In the genomic region with DNA sequence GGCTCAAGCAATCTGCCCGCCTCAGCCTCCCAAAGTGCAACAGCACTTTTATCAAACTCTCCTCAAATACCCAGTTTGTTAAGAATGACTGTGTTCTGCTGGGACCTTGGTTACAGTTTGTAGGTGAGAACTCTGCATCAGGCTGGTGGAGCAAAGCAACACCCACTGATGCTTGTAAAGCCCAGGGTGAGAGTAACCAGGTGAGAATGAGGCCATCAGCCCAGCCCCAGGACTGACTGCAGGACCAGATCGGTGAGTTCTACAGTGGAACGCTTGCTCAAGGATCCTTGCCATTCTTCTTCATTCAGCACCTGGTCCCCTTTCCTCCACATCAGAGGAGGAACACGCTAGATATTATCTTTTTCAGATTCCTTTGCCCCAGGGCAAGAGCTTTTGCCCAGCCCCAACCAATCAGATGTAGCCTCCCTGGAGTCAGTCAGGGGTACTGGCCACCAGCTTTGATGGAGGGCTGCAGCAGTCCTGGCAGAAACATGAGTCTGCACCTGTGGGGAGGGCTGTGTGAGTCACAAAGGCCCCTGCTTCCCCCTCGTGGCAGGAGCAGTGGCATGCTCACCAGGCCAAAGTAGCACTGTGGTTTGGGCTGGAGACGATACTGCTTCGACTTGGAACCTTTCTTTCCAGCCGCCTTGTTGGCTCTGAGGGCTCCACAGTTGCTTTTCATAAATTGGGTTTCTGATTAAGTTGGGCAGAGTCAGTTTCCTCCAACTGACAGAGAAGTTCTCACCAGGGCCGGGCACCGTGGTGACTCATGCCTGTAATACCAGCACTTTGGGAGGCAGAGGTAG, we compare ENCODE assay signal across 8 cellular contexts. TPM values are rescaled to one million over a fixed set of nuclear protein-coding genes. Genes with fewer than 3 reads are reported as not detected.
A peak's percentile ranks its signal among the peaks of the same experiment; 100 is the strongest.
DNase-seq lines count a peak whose midpoint lies in the region; ATAC-seq and TF ChIP-seq lines count a peak whose summit lies in the region.

No MANE protein-coding gene starts in this region.

- peak overlapping the region; percentile 67 for H3K27ac Mint-ChIP-seq in Caco-2 (ENCODE audit: unreplicated experiment)

- 34 to 36% methylated on average over 10 of the region's 10 CpGs for WGBS in GM23248 (ENCODE audit: low coverage in 1 of 2, low lambda C conversion rate in 2 of 2, missing lambda C conversion rate in 2 of 2), 2 experiments

- H3K27me3 ChIP-seq in Caco-2 (replicated peaks; ENCODE audit: control insufficient read depth, insufficient read depth, low read length) (no peaks in the 10 kb centered on the region), GM23248 (replicated peaks; ENCODE audit: insufficient read depth) (no peaks in the 10 kb centered on the region), NT2/D1 (ENCODE audit: insufficient read depth, insufficient read length) (peaks cover 12% of the 10 kb centered on the region), neutrophil (peaks cover 49% of the 10 kb centered on the region), upper lobe of right lung (no peaks in the 10 kb centered on the region)

- no peak overlapping the region for H3K9ac ChIP-seq in GM23248
- H3K9ac ChIP-seq in NT2/D1 (ENCODE audit: insufficient read length, low read depth): no peak overlapping the region

- peaks cover 35% of the 10 kb centered on the region for H3K4me1 ChIP-seq in Caco-2
- H3K4me1 ChIP-seq in GM23248 (ENCODE audit: insufficient read depth): peaks cover 18% of the 10 kb centered on the region
- peaks cover 20% of the 10 kb centered on the region for H3K4me1 ChIP-seq in NT2/D1 (ENCODE audit: insufficient read depth, insufficient read length)
- peaks cover 24 to 26% of the 10 kb centered on the region in 2 experiments for H3K4me1 ChIP-seq in neutrophil (ENCODE audit: control insufficient read depth in 1 of 2, insufficient read depth in 1 of 2, low read depth in 1 of 2, low read length in 1 of 2)
- peaks cover 18% of the 10 kb centered on the region for H3K4me1 ChIP-seq in upper lobe of right lung

- H3K9me3 ChIP-seq in Caco-2 (no peaks in the 10 kb centered on the region), GM23248 (ENCODE audit: low read depth) (no peaks in the 10 kb centered on the region), NT2/D1 (ENCODE audit: insufficient read depth, low read length) (no peaks in the 10 kb centered on the region), neutrophil (no peaks in the 10 kb centered on the region), upper lobe of right lung (no peaks in the 10 kb centered on the region)

- TF ChIP-seq CTCF in Caco-2 (IDR thresholded peaks at IDR 0.05; ENCODE audit: insufficient read depth in 1 of 2, low read depth in 1 of 2, low read length in 1 of 2, severe bottlenecking in 1 of 2, unreplicated experiment in 1 of 2) (peak; percentile 81 to 91), neutrophil (IDR thresholded peaks at IDR 0.05) (peak; percentile 23), upper lobe of right lung (IDR thresholded peaks at IDR 0.05) (peak; percentile 49)

- H3K79me2 ChIP-seq in GM23248 (ENCODE audit: insufficient read depth): peaks cover 7% of the 10 kb centered on the region; the same call in 1 of the 2 replicates

- peaks cover 6% of the 10 kb centered on the region for H3K36me3 Mint-ChIP-seq in Caco-2 (ENCODE audit: insufficient read depth, unreplicated experiment)

- H3K4me3 ChIP-seq in Caco-2 (ENCODE audit: low read depth, low read length): no peak overlapping the region
- H3K4me3 ChIP-seq in GM23248: no peak overlapping the region
- H3K4me3 ChIP-seq in NT2/D1 (ENCODE audit: insufficient read length, low read depth): no peak overlapping the region
- no peak overlapping the region for H3K4me3 ChIP-seq in neutrophil (ENCODE audit: low read depth in 1 of 2, low read length in 1 of 2)
- no peak overlapping the region for H3K4me3 ChIP-seq in upper lobe of right lung

- H3K9me3 Mint-ChIP-seq in Caco-2 (ENCODE audit: unreplicated experiment): no peaks in the 10 kb centered on the region

- no peaks in the 10 kb centered on the region for H3K9me2 ChIP-seq in GM23248 (ENCODE audit: insufficient read depth)

- in situ Hi-C loops in GM23248 (cut with MboI): no loop called here

- no peaks in the 10 kb centered on the region for H4K20me1 ChIP-seq in GM23248 (ENCODE audit: insufficient read depth)

- POLR2A ChIA-PET in Caco-2 (lab: Charles Lee): interaction anchor here (0.6 to 1.1 kb wide), 4 partner anchors 34 to 413 kb away, joined by 4 to 16 read pairs (median 6); a partner anchor contains a TSS

- peaks cover 11% of the 10 kb centered on the region for H3F3A ChIP-seq in GM23248 (ENCODE audit: insufficient read depth)

- no TSS peak for BruUV-seq in Caco-2 (replicated peaks; lab: Mats Ljungman, UMichigan)

- peak; percentile 77 for ATAC-seq in esophagus mucosa
- ATAC-seq in upper lobe of right lung: peak; percentile 66
- no peak for ATAC-seq in GM19452 (IDR thresholded peaks at IDR 0.05; ENCODE audit: unreplicated experiment)

- H3K27ac ChIP-seq in GM23248: peak overlapping the region; percentile 20
- peak overlapping the region; percentile 25 for H3K27ac ChIP-seq in neutrophil
- H3K27ac ChIP-seq in upper lobe of right lung: no peak overlapping the region

- peak; percentile 90 to 93 for DNase-seq in Caco-2
- peak; percentile 69 for DNase-seq in GM23248
- DNase-seq in NT2/D1 (ENCODE audit: low read depth, low spot score): peak; percentile 74
- peak; percentile 35 for DNase-seq in activated CD8-positive, alpha-beta memory T cell treated with anti-CD3 and anti-CD28 coated beads, Interleukin-2, amount 50 U/mL, for 24 hours (ENCODE audit: extremely low read depth)
- DNase-seq in upper lobe of right lung: peak; percentile 77

- no peak overlapping the region for H3K4me2 ChIP-seq in GM23248 (ENCODE audit: unreplicated experiment)

- H3K4me3 Mint-ChIP-seq in Caco-2 (ENCODE audit: unreplicated experiment): peak overlapping the region; percentile 7

- peaks cover 14% of the 10 kb centered on the region for H3K4me1 Mint-ChIP-seq in Caco-2 (ENCODE audit: low read depth, unreplicated experiment)

- CTCF ChIA-PET in Caco-2 (lab: Charles Lee): interaction anchor here (0.6 to 4.1 kb wide), 9 partner anchors 34 to 107 kb away, joined by 3 to 77 read pairs (median 6); a partner anchor contains a TSS

- H2AFZ ChIP-seq in GM23248: peak overlapping the region; percentile 36; the same call in 1 of the 2 replicates

- intact Hi-C loops in Caco-2 (cut with micrococcal nuclease; ENCODE audit: unreplicated experiment): loop anchor here (1.0 kb wide), 3 partner anchors 34 to 51 kb away; no protein-coding TSS in a partner anchor
- intact Hi-C loops in upper lobe of right lung (cut with DNase I): no loop called here

- no peaks in the 10 kb centered on the region for H3K36me3 ChIP-seq in Caco-2 (ENCODE audit: control insufficient read depth, insufficient read depth, low read length)
- H3K36me3 ChIP-seq in GM23248 (ENCODE audit: low read depth): no peaks in the 10 kb centered on the region
- no peaks in the 10 kb centered on the region for H3K36me3 ChIP-seq in NT2/D1 (ENCODE audit: insufficient read depth, insufficient read length, low read length)
- peaks cover 5% of the 10 kb centered on the region for H3K36me3 ChIP-seq in neutrophil
- no peaks in the 10 kb centered on the region for H3K36me3 ChIP-seq in upper lobe of right lung

- no peaks in the 10 kb centered on the region for H3K27me3 Mint-ChIP-seq in Caco-2 (ENCODE audit: insufficient read depth, unreplicated experiment)

RNA-seq across cellular contexts. Expression of a gene that starts 3.5 kb away (rescaled TPM):
- total RNA-seq in Caco-2 (2022): 213 and 226 TPM in 2 replicates
- 153 and 154 TPM in 2 replicates for total RNA-seq in GM23248 (2014; rRNA removed; shearing (Covaris generic))
- polyA plus RNA-seq in GM23248 (2016; fragmentation: Nextera tagmentation; extraction: Ambion mirVana): 215 and 223 TPM in 2 replicates
- total RNA-seq in esophagus mucosa: 210 TPM
- total RNA-seq in upper lobe of right lung: 163 TPM

RNA-seq across cellular contexts. Expression of a gene that starts 49.1 kb away (rescaled TPM):
- 11.2 and 14.4 TPM in 2 replicates for total RNA-seq in Caco-2 (2022)
- total RNA-seq in GM23248 (2014; rRNA removed; shearing (Covaris generic)): 12.6 and 15.3 TPM in 2 replicates
- 10.1 and 12.1 TPM in 2 replicates for polyA plus RNA-seq in GM23248 (2016; fragmentation: Nextera tagmentation; extraction: Ambion mirVana)
- total RNA-seq in esophagus mucosa: 8.3 TPM
- 11.0 TPM for total RNA-seq in upper lobe of right lung

RNA-seq across cellular contexts. Expression of a gene that starts 56.1 kb away (rescaled TPM):
- total RNA-seq in Caco-2 (2022): 0.54 TPM in 1 of 2 replicates, not detected in the other
- total RNA-seq in GM23248 (2014; rRNA removed; shearing (Covaris generic)): 0.25 and 0.86 TPM in 2 replicates
- polyA plus RNA-seq in GM23248 (2016; fragmentation: Nextera tagmentation; extraction: Ambion mirVana): 0.25 and 0.45 TPM in 2 replicates
- total RNA-seq in esophagus mucosa: 2.2 TPM
- not detected for total RNA-seq in upper lobe of right lung

Comparison
In these comparisons a context has a peak if more than half of its experiments do, and no peak if none do; other contexts are left out.
1. DNase-seq: peak in every context shown above with its lines; median percentile 92 in Caco-2; 77 in upper lobe of right lung; 74 in NT2/D1; 69 in GM23248; 35 in activated CD8-positive, alpha-beta memory T cell treated with anti-CD3 and anti-CD28 coated beads, Interleukin-2, amount 50 U/mL, for 24 hours.
2. CTCF ChIP-seq: peak in every context shown above with its lines; median percentile 86 in Caco-2; 49 in upper lobe of right lung; 23 in neutrophil.